7 cellular contexts compared by ENCODE assay signal in genomic region chr7:151304296-151304695, GRCh38. TPM values are rescaled to one million over a fixed set of nuclear protein-coding genes. Genes with fewer than 3 reads are reported as not detected.
DNase-seq lines count a peak whose midpoint lies in the region; ATAC-seq, FAIRE-seq and TF ChIP-seq lines count a peak whose summit lies in the region.
"Not testable (repeated sequence)": the region's sequence is repeated elsewhere in the genome, so short reads cannot be mapped to it uniquely, and the experiment has no call there.

No MANE protein-coding gene starts in this region.

- H3K27me3 ChIP-seq in Caco-2 (replicated peaks; ENCODE audit: control insufficient read depth, insufficient read depth, low read length); H7 (ENCODE audit: control insufficient read depth, insufficient read depth, low read length); Panc1 (ENCODE audit: control insufficient read depth, insufficient read depth, low read length); endodermal cell (ENCODE audit: control insufficient read depth, insufficient read depth, low read length, poor library complexity, severe bottlenecking): not testable (repeated sequence)
- H3K27me3 ChIP-seq in HepG2 (ENCODE audit: control insufficient read depth in 1 of 2, insufficient read depth in 2 of 2, low read length in 2 of 2): peaks cover 5 to 62% of the 10 kb centered on the region in 2 experiments; a peak in 3 of 5 replicates

- not testable (repeated sequence) for TF ChIP-seq POLR2A in HepG2 (IDR thresholded peaks at IDR 0.05; ENCODE audit: insufficient read depth in 1 of 2, low read depth in 2 of 2, low read length in 2 of 2)

- WGBS in endodermal cell (ENCODE audit: insufficient coverage in 1 of 2, insufficient read length in 1 of 2), 2 experiments: 81 to 85% methylated on average over 16 to 20 of the region's 20 CpGs
- WGBS in HepG2 (ENCODE audit: low lambda C conversion rate): 53% methylated on average over 20 of the region's 20 CpGs

- not testable (repeated sequence) for H3K9ac ChIP-seq in endodermal cell (ENCODE audit: extremely low read depth, low read length, poor library complexity, severe bottlenecking); HepG2 (ENCODE audit: insufficient read depth, low read depth, low read length)

- not testable (repeated sequence) for TF ChIP-seq EP300 in HepG2 (IDR thresholded peaks at IDR 0.05; ENCODE audit: low read depth in 2 of 2, low read length in 2 of 2); HepG2 (CRISPR knock-in tag; IDR thresholded peaks at IDR 0.05; ENCODE audit: borderline replicate concordance)

- intact Hi-C loops in Caco-2 (cut with micrococcal nuclease; ENCODE audit: unreplicated experiment): not testable (repeated sequence)
- intact Hi-C loops in Panc1 (cut with micrococcal nuclease; ENCODE audit: unreplicated experiment): loop anchor here (5.0 kb wide), 2 partner anchors 52 to 182 kb away; no protein-coding TSS in a partner anchor
- intact Hi-C loops in HepG2 (cut with micrococcal nuclease; ENCODE audit: unreplicated experiment): loop anchor here (10.0 kb wide), 2 partner anchors 129 to 169 kb away; no protein-coding TSS in a partner anchor
- intact Hi-C loops in posterior vena cava (cut with DNase I): loop anchor here (5.0 to 10.0 kb wide), 3 partner anchors 59 to 182 kb away; partner anchors contain the start of gene SMARCD3 (in 1 of the 2)

- not testable (repeated sequence) for TF ChIP-seq CTCF in Caco-2 (IDR thresholded peaks at IDR 0.05; ENCODE audit: insufficient read depth in 1 of 2, low read depth in 1 of 2, low read length in 1 of 2, severe bottlenecking in 1 of 2, unreplicated experiment in 1 of 2); Panc1 (IDR thresholded peaks at IDR 0.05); endodermal cell (conservative IDR thresholded peaks at IDR 0.05); HepG2 (CRISPR knock-in tag; IDR thresholded peaks at IDR 0.05)

- H3K36me3 Mint-ChIP-seq in Caco-2 (ENCODE audit: insufficient read depth, unreplicated experiment); activated naive CD8-positive, alpha-beta T cell; endodermal cell (ENCODE audit: low read depth): not testable (repeated sequence)

- H3K27ac Mint-ChIP-seq in Caco-2 (ENCODE audit: unreplicated experiment); activated naive CD8-positive, alpha-beta T cell: not testable (repeated sequence)
- H3K27ac Mint-ChIP-seq in endodermal cell: peak overlapping the region; percentile 95

- H3K9me3 ChIP-seq in Caco-2; Panc1 (ENCODE audit: control insufficient read depth, insufficient read depth, low read depth, low read length); endodermal cell (ENCODE audit: control insufficient read depth, low read length); HepG2 (ENCODE audit: low read length): not testable (repeated sequence)

- TF ChIP-seq RAD21 in HepG2 (CRISPR knock-in tag; IDR thresholded peaks at IDR 0.05): not testable (repeated sequence)

- not testable (repeated sequence) for H3K4me1 ChIP-seq in Caco-2; Panc1 (ENCODE audit: control insufficient read depth, insufficient read depth, low read length); endodermal cell (ENCODE audit: control insufficient read depth, insufficient read depth, low read length); HepG2 (ENCODE audit: insufficient read depth, low read length)

- not testable (repeated sequence) for H3K4me1 Mint-ChIP-seq in Caco-2 (ENCODE audit: low read depth, unreplicated experiment); activated naive CD8-positive, alpha-beta T cell (ENCODE audit: low read depth)
- H3K4me1 Mint-ChIP-seq in endodermal cell: peaks cover 25% of the 10 kb centered on the region

- not testable (repeated sequence) for H4K20me1 ChIP-seq in HepG2 (ENCODE audit: insufficient read depth, low read length)

- POLR2A ChIA-PET in Caco-2 (lab: Charles Lee): interaction anchor here (0.7 kb wide), 1 partner anchor 72 kb away, joined by 5 read pairs; no protein-coding TSS in a partner anchor
- POLR2A ChIA-PET in Panc1 (lab: Charles Lee); HepG2 (lab: Yijun Ruan, JAX): not testable (repeated sequence)

- not testable (repeated sequence) for ATAC-seq in Panc1, HepG2

- not testable (repeated sequence) for H3K4me2 ChIP-seq in HepG2 (ENCODE audit: low read depth, low read length)

- not testable (repeated sequence) for H2AFZ ChIP-seq in HepG2 (ENCODE audit: low read length)

- not testable (repeated sequence) for H3K36me3 ChIP-seq in Caco-2 (ENCODE audit: control insufficient read depth, insufficient read depth, low read length); H7 (replicated peaks; ENCODE audit: control insufficient read depth, insufficient read depth, low read length); Panc1 (ENCODE audit: control insufficient read depth, insufficient read depth, low read length); endodermal cell (ENCODE audit: control insufficient read depth, insufficient read depth, low read length); HepG2 (replicated peaks in 1 of 2; ENCODE audit: control insufficient read depth in 1 of 2, insufficient read depth in 2 of 2, low read length in 2 of 2)

- not testable (repeated sequence) for BruUV-seq in Caco-2 (replicated peaks; lab: Mats Ljungman, UMichigan); Panc1 (replicated peaks; lab: Mats Ljungman, UMichigan); HepG2 (replicated peaks; lab: Mats Ljungman, UMichigan)

- in situ Hi-C loops in Panc1 (cut with HindIII; ENCODE audit: low pct_unique_long_range_greater_than_20kb, low sequenced_read_pairs): not testable (repeated sequence)
- in situ Hi-C loops in HepG2 (cut with HindIII; ENCODE audit: extremely low pct_ligation_motif_present, low pct_unique_long_range_greater_than_20kb): loop anchor here (5.0 to 10.0 kb wide), 3 partner anchors 52 to 179 kb away; no protein-coding TSS in a partner anchor

- H3K27me3 Mint-ChIP-seq in Caco-2 (ENCODE audit: insufficient read depth, unreplicated experiment) (peaks cover 23% of the 10 kb centered on the region), endodermal cell (ENCODE audit: insufficient read depth) (peaks cover 44% of the 10 kb centered on the region)
- H3K27me3 Mint-ChIP-seq in activated naive CD8-positive, alpha-beta T cell: peaks cover 20% of the 10 kb centered on the region

- not testable (repeated sequence) for H3K4me3 ChIP-seq in Caco-2 (ENCODE audit: low read depth, low read length); endodermal cell (ENCODE audit: low read length); HepG2 (replicated peaks in 1 of 3; ENCODE audit: insufficient read depth in 1 of 3, low read depth in 2 of 3, low read length in 3 of 3)
- peak overlapping the region; percentile 38; the same call in 1 of the 2 replicates for H3K4me3 ChIP-seq in H7 (ENCODE audit: insufficient read depth, low read depth, low read length)
- peak overlapping the region; percentile 18 to 23; a peak in 3 of 4 replicates for H3K4me3 ChIP-seq in Panc1 (ENCODE audit: low read depth in 2 of 2, low read length in 2 of 2)

- not testable (repeated sequence) for H3K9me3 Mint-ChIP-seq in Caco-2 (ENCODE audit: unreplicated experiment); activated naive CD8-positive, alpha-beta T cell (ENCODE audit: low read depth); endodermal cell

- peak overlapping the region; percentile 62 for H3K4me3 Mint-ChIP-seq in Caco-2 (ENCODE audit: unreplicated experiment)
- H3K4me3 Mint-ChIP-seq in activated naive CD8-positive, alpha-beta T cell: peak overlapping the region; percentile 71
- peak overlapping the region; percentile 58 for H3K4me3 Mint-ChIP-seq in endodermal cell

- H3K79me2 ChIP-seq in HepG2 (ENCODE audit: insufficient read depth, low read length): not testable (repeated sequence)

- CTCF ChIA-PET in Caco-2 (lab: Charles Lee) (interaction anchor here (0.7 to 1.1 kb wide), 3 partner anchors 60 to 891 kb away, joined by 3 to 6 read pairs (median 3); no protein-coding TSS in a partner anchor), Panc1 (lab: Charles Lee) (interaction anchor here (0.6 kb wide), 2 partner anchors 136 to 138 kb away, joined by 6 to 8 read pairs; no protein-coding TSS in a partner anchor), HepG2 (lab: Yijun Ruan, JAX; ENCODE audit: low intra/inter-chr PET ratio, low total read pairs) (interaction anchor here (1.6 to 2.2 kb wide), 3 partner anchors 59 to 181 kb away, joined by 4 to 18 read pairs (median 16); no protein-coding TSS in a partner anchor)

- H3K27ac ChIP-seq in Panc1 (ENCODE audit: low read length); endodermal cell (ENCODE audit: low read depth, low read length); HepG2 (ENCODE audit: extremely low read length, insufficient read depth, low read length): not testable (repeated sequence)

- DNase-seq in Caco-2; H7; Panc1 (ENCODE audit: low read depth, low spot score); endodermal cell; HepG2 (ENCODE audit: low spot score): not testable (repeated sequence)
- peak; percentile 76 for DNase-seq in posterior vena cava (ENCODE audit: low spot score)

- not testable (repeated sequence) for FAIRE-seq in HepG2 (lab: Jason Lieb, UNC)

RNA-seq across cellular contexts. Expression of gene NUB1, which starts 37.3 kb away (rescaled TPM):
- 51.6 and 54.6 TPM in 2 replicates for total RNA-seq in Caco-2 (2022)
- total RNA-seq in H7 (2014; rRNA removed; shearing (Covaris generic)): 22.7 and 35.3 TPM in 2 replicates
- total RNA-seq in Panc1 (2021; ENCODE audit: unreplicated experiment): 50.5 TPM
- polyA plus RNA-seq in Panc1 (2012; ENCODE audit: insufficient read length): 41.4 TPM
- 10 to 100 TPM; 50.2 to 64.7 TPM for total RNA-seq in endodermal cell
- 49.7 TPM for polyA plus RNA-seq in endodermal cell (2013, experiment 1 of 2)
- 48.8 TPM for polyA plus RNA-seq in endodermal cell (2013, experiment 2 of 2)
- total RNA-seq in HepG2 (2016; rRNA removed; fragmentation: Illumina TruSeq; extraction: Trizol): 37.0 and 47.3 TPM in 2 replicates
- 4.7 and 6.0 TPM in 2 replicates for total RNA-seq in HepG2 (2016; cell fraction: cytosol; rRNA removed; fragmentation: Illumina TruSeq; extraction: Trizol; ENCODE audit: low read depth)
- 35.2 and 42.6 TPM in 2 replicates for total RNA-seq in HepG2 (2016; cell fraction: insoluble cytoplasmic fraction; rRNA removed; fragmentation: Illumina TruSeq; extraction: Trizol)
- total RNA-seq in HepG2 (2016; cell fraction: membrane; rRNA removed; fragmentation: Illumina TruSeq; extraction: Trizol): 10.8 and 12.6 TPM in 2 replicates
- 18.9 and 20.1 TPM in 2 replicates for total RNA-seq in HepG2 (2016; cell fraction: nucleus; rRNA removed; fragmentation: Illumina TruSeq; extraction: Trizol)
- polyA plus RNA-seq in HepG2 (2011; rRNA removed): 26.0 and 27.1 TPM in 2 replicates
- 19.1 and 22.8 TPM in 2 replicates for polyA plus RNA-seq in HepG2 (2011; cell fraction: cytosol; rRNA removed)
- polyA plus RNA-seq in HepG2 (2011; cell fraction: nucleus; rRNA removed): 33.3 and 38.5 TPM in 2 replicates
- 42.2 and 43.6 TPM in 2 replicates for polyA plus RNA-seq in HepG2 (2012)
- polyA plus RNA-seq in HepG2 (2016; cell fraction: cytosol; fragmentation: Illumina TruSeq; extraction: Trizol; ENCODE audit: low read depth): 2.7 and 3.1 TPM in 2 replicates
- 47.8 and 54.9 TPM in 2 replicates for polyA plus RNA-seq in HepG2 (2016; cell fraction: insoluble cytoplasmic fraction; fragmentation: Illumina TruSeq; extraction: Trizol; ENCODE audit: low read depth)
- polyA plus RNA-seq in HepG2 (2016; cell fraction: membrane; fragmentation: Illumina TruSeq; extraction: Trizol; ENCODE audit: low read depth): 6.4 and 6.9 TPM in 2 replicates
- polyA plus RNA-seq in HepG2 (2016; cell fraction: nucleus; fragmentation: Illumina TruSeq; extraction: Trizol; ENCODE audit: insufficient read depth, low read depth): 27.0 and 28.5 TPM in 2 replicates
- polyA minus RNA-seq in HepG2 (2011; rRNA and poly(A)+ RNA removed; ENCODE audit: low replicate concordance): 32.1 and 35.9 TPM in 2 replicates
- polyA minus RNA-seq in HepG2 (2011; cell fraction: cytosol; rRNA and poly(A)+ RNA removed): 22.8 and 23.4 TPM in 2 replicates
- polyA minus RNA-seq in HepG2 (2011; cell fraction: nucleus; rRNA and poly(A)+ RNA removed): 31.8 and 46.1 TPM in 2 replicates
- 10 to 100 TPM; 33.0 to 37.9 TPM for total RNA-seq in posterior vena cava

RNA-seq across cellular contexts. Expression of gene SMARCD3, which starts 55.8 kb away (rescaled TPM):
- 20.2 and 27.8 TPM in 2 replicates for total RNA-seq in Caco-2 (2022)
- 7.2 and 23.6 TPM in 2 replicates for total RNA-seq in H7 (2014; rRNA removed; shearing (Covaris generic))
- total RNA-seq in Panc1 (2021; ENCODE audit: unreplicated experiment): 27.8 TPM
- 35.9 TPM for polyA plus RNA-seq in Panc1 (2012; ENCODE audit: insufficient read length)
- total RNA-seq in endodermal cell: 10 to 100 TPM; 40.0 to 43.5 TPM
- polyA plus RNA-seq in endodermal cell (2013, experiment 1 of 2): 46.1 TPM
- polyA plus RNA-seq in endodermal cell (2013, experiment 2 of 2): 41.7 TPM
- 0.53 and 0.62 TPM in 2 replicates for total RNA-seq in HepG2 (2016; rRNA removed; fragmentation: Illumina TruSeq; extraction: Trizol)
- 0.79 and 1.2 TPM in 2 replicates for total RNA-seq in HepG2 (2016; cell fraction: cytosol; rRNA removed; fragmentation: Illumina TruSeq; extraction: Trizol; ENCODE audit: low read depth)
- total RNA-seq in HepG2 (2016; cell fraction: insoluble cytoplasmic fraction; rRNA removed; fragmentation: Illumina TruSeq; extraction: Trizol): 0.24 and 0.84 TPM in 2 replicates
- total RNA-seq in HepG2 (2016; cell fraction: membrane; rRNA removed; fragmentation: Illumina TruSeq; extraction: Trizol): 0.86 and 1.2 TPM in 2 replicates
- 0.62 and 1.0 TPM in 2 replicates for total RNA-seq in HepG2 (2016; cell fraction: nucleus; rRNA removed; fragmentation: Illumina TruSeq; extraction: Trizol)
- polyA plus RNA-seq in HepG2 (2011; rRNA removed): 0.20 and 0.44 TPM in 2 replicates
- polyA plus RNA-seq in HepG2 (2011; cell fraction: cytosol; rRNA removed): 0.08 and 0.09 TPM in 2 replicates
- polyA plus RNA-seq in HepG2 (2011; cell fraction: nucleus; rRNA removed): 1.7 and 2.4 TPM in 2 replicates
- 3.8 and 4.0 TPM in 2 replicates for polyA plus RNA-seq in HepG2 (2012)
- 0.55 and 0.76 TPM in 2 replicates for polyA plus RNA-seq in HepG2 (2016; cell fraction: cytosol; fragmentation: Illumina TruSeq; extraction: Trizol; ENCODE audit: low read depth)
- 0.35 and 0.52 TPM in 2 replicates for polyA plus RNA-seq in HepG2 (2016; cell fraction: insoluble cytoplasmic fraction; fragmentation: Illumina TruSeq; extraction: Trizol; ENCODE audit: low read depth)
- polyA plus RNA-seq in HepG2 (2016; cell fraction: membrane; fragmentation: Illumina TruSeq; extraction: Trizol; ENCODE audit: low read depth): 0.62 and 0.80 TPM in 2 replicates
- 2.7 and 3.3 TPM in 2 replicates for polyA plus RNA-seq in HepG2 (2016; cell fraction: nucleus; fragmentation: Illumina TruSeq; extraction: Trizol; ENCODE audit: insufficient read depth, low read depth)
- polyA minus RNA-seq in HepG2 (2011; rRNA and poly(A)+ RNA removed; ENCODE audit: low replicate concordance): 0.38 and 3.6 TPM in 2 replicates
- 1.1 TPM in 1 of 2 replicates, not detected in the other for polyA minus RNA-seq in HepG2 (2011; cell fraction: cytosol; rRNA and poly(A)+ RNA removed)
- 0.25 and 0.64 TPM in 2 replicates for polyA minus RNA-seq in HepG2 (2011; cell fraction: nucleus; rRNA and poly(A)+ RNA removed)
- total RNA-seq in posterior vena cava: 10 to 100 TPM; 45.8 to 68.4 TPM
